ENCODE assay signal across 37 cellular contexts in genomic region chr6:66418906-66419305, GRCh38.
"Had no signal": no experiment of that assay in that cellular context is flagged by ENCODE, and none has a peak within 500 bp of the region (broad histone marks: within the 10 kb centered on the region; RNA-seq: fewer than 3 reads in every experiment).

No MANE protein-coding gene starts in this region.

- H3K36me3 ChIP-seq: adrenal gland, brain microvascular endothelial cell, cardiac muscle cell had no signal

- H3K27ac Mint-ChIP-seq: activated B cell treated with CpG ODN at 0.5 μM for 24 hours; activated CD4-positive, alpha-beta memory T cell treated with anti-CD3 and anti-CD28 coated beads for 36 hours; activated CD4-positive, alpha-beta T cell treated with anti-CD3 and anti-CD28 coated beads, Interleukin-2, amount 10 ng/mL, durations not matched to agents 24 days and 14 days; activated CD8-positive, alpha-beta T cell treated with anti-CD3 and anti-CD28 coated beads for 36 hours; activated naive CD4-positive, alpha-beta T cell treated with anti-CD3 and anti-CD28 coated beads for 36 hours; activated naive CD4-positive, alpha-beta T cell treated with anti-CD3 and anti-CD28 coated beads, Interleukin-2, amount 50 U/mL, for 72 hours; activated naive CD8-positive, alpha-beta T cell treated with anti-CD3 and anti-CD28 coated beads for 36 hours; activated T-cell treated with anti-CD3 and anti-CD28 coated beads, Interleukin-2, amount 50 U/mL, for 72 hours; activated T-helper 1 cell treated with anti-CD3 and anti-CD28 coated beads, Interleukin-12 subunit alpha, Interleukin-12 subunit beta, Interleukin-2, Interleukin-4 antibody, amounts not matched to agents 30 ng/mL and 10 ng/mL and 1 ng/mL, durations not matched to agents 14 hours and 24 hours and 36 hours; activated T-helper 17 cell treated with anti-CD3 and anti-CD28 coated beads, Interleukin-2, amount 50 U/mL, for 72 hours; T-helper 1 cell treated with Interleukin-12 subunit alpha and Interleukin-12 subunit beta and Interleukin-4 antibody, amounts not matched to agents 30 μg/mL and 1 μg/mL, for 36 hours; T-helper 2 cell treated with Interferon-gamma antibody and Interleukin-4, amounts not matched to agents 5 μg/mL and 100 μg/mL, for 36 hours had no signal

- H3K9me3 ChIP-seq: adrenal gland, body of pancreas had no signal

- H3K4me1 Mint-ChIP-seq: activated B cell treated with CpG ODN at 0.5 μM for 24 hours; activated CD4-positive, alpha-beta T cell treated with anti-CD3 and anti-CD28 coated beads, Interleukin-2, amount 10 ng/mL, durations not matched to agents 24 days and 14 days; activated naive CD8-positive, alpha-beta T cell treated with anti-CD3 and anti-CD28 coated beads for 36 hours; activated T-helper 17 cell treated with anti-CD3 and anti-CD28 coated beads, Interleukin-2, amount 50 U/mL, for 72 hours; central memory CD8-positive, alpha-beta T cell had no signal

- DNase-seq: activated B cell treated with CpG ODN at 0.5 μM for 24 hours; activated CD4-positive, alpha-beta memory T cell treated with anti-CD3 and anti-CD28 coated beads for 36 hours; activated CD4-positive, alpha-beta T cell treated with anti-CD3 and anti-CD28 coated beads for 4 hours; activated CD4-positive, alpha-beta T cell treated with anti-CD3 and anti-CD28 coated beads, Interleukin-2, amount 10 ng/mL, durations not matched to agents 24 days and 14 days; activated CD4-positive, alpha-beta T cell treated with anti-CD3 and anti-CD28 coated beads, Interleukin-2, amount 50 U/mL, for 1 hour; activated CD4-positive, alpha-beta T cell treated with anti-CD3 and anti-CD28 coated beads, Interleukin-2, amount 50 U/mL, for 4 hours; activated CD4-positive, CD25-positive, alpha-beta regulatory T cell treated with anti-CD3 and anti-CD28 coated beads, Interleukin-2, amount 50 U/mL, for 72 hours; activated CD8-positive, alpha-beta memory T cell treated with anti-CD3 and anti-CD28 coated beads, Interleukin-2, amount 50 U/mL, for 4 hours; activated CD8-positive, alpha-beta T cell treated with anti-CD3 and anti-CD28 coated beads for 36 hours; activated effector memory CD4-positive, alpha-beta T cell treated with anti-CD3 and anti-CD28 coated beads, Interleukin-2, amount 50 U/mL, for 16 hours; activated gamma-delta T cell treated with Interleukin-2 at 50 U/mL for 16 hours; activated naive CD4-positive, alpha-beta T cell; activated naive CD4-positive, alpha-beta T cell treated with anti-CD3 and anti-CD28 coated beads for 36 hours; activated naive CD4-positive, alpha-beta T cell treated with anti-CD3 and anti-CD28 coated beads, Interleukin-2, amount 50 U/mL, for 16 hours; activated naive CD8-positive, alpha-beta T cell treated with anti-CD3 and anti-CD28 coated beads for 36 hours; activated T-cell treated with anti-CD3 and anti-CD28 coated beads for 4 hours; activated T-cell treated with anti-CD3 and anti-CD28 coated beads, Interleukin-2, amount 50 U/mL, for 1 hour; activated T-cell treated with anti-CD3 and anti-CD28 coated beads, Interleukin-2, amount 50 U/mL, for 4 hours; activated T-cell treated with anti-CD3 and anti-CD28 coated beads, Interleukin-2, amount 50 U/mL, for 72 hours; adrenal gland; amniotic stem cell; aorta; body of pancreas; brain microvascular endothelial cell; caudate nucleus; cerebellar nuclear complex; T-helper 1 cell; T-helper 2 cell; T-helper 9 cell had no signal

- H3K4me3 ChIP-seq: adrenal gland, body of pancreas, cardiac muscle cell had no signal

- H3K27ac ChIP-seq: adrenal gland, body of pancreas, brain microvascular endothelial cell, cardiac muscle cell, VCaP had no signal

- H3K36me3 Mint-ChIP-seq: activated CD4-positive, alpha-beta memory T cell treated with anti-CD3 and anti-CD28 coated beads for 36 hours; activated naive CD4-positive, alpha-beta T cell treated with anti-CD3 and anti-CD28 coated beads, Interleukin-2, amount 50 U/mL, for 72 hours; activated naive CD8-positive, alpha-beta T cell treated with anti-CD3 and anti-CD28 coated beads for 36 hours had no signal

- H3K27me3 Mint-ChIP-seq: activated B cell treated with CpG ODN at 0.5 μM for 24 hours; activated CD4-positive, alpha-beta memory T cell treated with anti-CD3 and anti-CD28 coated beads for 36 hours; activated CD4-positive, alpha-beta T cell treated with anti-CD3 and anti-CD28 coated beads, Interleukin-2, amount 10 ng/mL, durations not matched to agents 24 days and 14 days; activated CD8-positive, alpha-beta T cell treated with anti-CD3 and anti-CD28 coated beads for 36 hours; activated naive CD8-positive, alpha-beta T cell treated with anti-CD3 and anti-CD28 coated beads for 36 hours; activated T-helper 17 cell treated with anti-CD3 and anti-CD28 coated beads, Interleukin-2, amount 50 U/mL, for 72 hours; central memory CD8-positive, alpha-beta T cell had no signal

- H3K4me3 Mint-ChIP-seq: activated B cell treated with CpG ODN at 0.5 μM for 24 hours; activated CD4-positive, alpha-beta memory T cell treated with anti-CD3 and anti-CD28 coated beads for 36 hours; activated CD4-positive, alpha-beta T cell treated with anti-CD3 and anti-CD28 coated beads, Interleukin-2, amount 10 ng/mL, durations not matched to agents 24 days and 14 days; activated CD8-positive, alpha-beta T cell treated with anti-CD3 and anti-CD28 coated beads for 36 hours; activated naive CD4-positive, alpha-beta T cell treated with anti-CD3 and anti-CD28 coated beads for 36 hours; activated naive CD8-positive, alpha-beta T cell treated with anti-CD3 and anti-CD28 coated beads for 36 hours; activated T-cell treated with anti-CD3 and anti-CD28 coated beads, Interleukin-2, amount 50 U/mL, for 4 hours; activated T-cell treated with anti-CD3 and anti-CD28 coated beads, Interleukin-2, amount 50 U/mL, for 72 hours; activated T-helper 1 cell treated with anti-CD3 and anti-CD28 coated beads, Interleukin-12 subunit alpha, Interleukin-12 subunit beta, Interleukin-2, Interleukin-4 antibody, amounts not matched to agents 30 ng/mL and 10 ng/mL and 1 ng/mL, durations not matched to agents 14 hours and 24 hours and 36 hours; activated T-helper 17 cell treated with anti-CD3 and anti-CD28 coated beads, Interleukin-2, amount 50 U/mL, for 72 hours; central memory CD8-positive, alpha-beta T cell; T-helper 1 cell treated with Interleukin-12 subunit alpha and Interleukin-12 subunit beta and Interleukin-4 antibody, amounts not matched to agents 30 μg/mL and 1 μg/mL, for 36 hours; T-helper 2 cell treated with Interferon-gamma antibody and Interleukin-4, amounts not matched to agents 5 μg/mL and 100 μg/mL, for 36 hours had no signal

- H3K27me3 ChIP-seq: adrenal gland, body of pancreas, brain microvascular endothelial cell, cardiac muscle cell had no signal

- H3K4me1 ChIP-seq: adrenal gland, body of pancreas had no signal

- H3K9me3 Mint-ChIP-seq: activated CD4-positive, alpha-beta T cell treated with anti-CD3 and anti-CD28 coated beads, Interleukin-2, amount 10 ng/mL, durations not matched to agents 24 days and 14 days; activated naive CD8-positive, alpha-beta T cell treated with anti-CD3 and anti-CD28 coated beads for 36 hours had no signal
